20 cellular contexts compared by ENCODE assay signal in the genomic region with DNA sequence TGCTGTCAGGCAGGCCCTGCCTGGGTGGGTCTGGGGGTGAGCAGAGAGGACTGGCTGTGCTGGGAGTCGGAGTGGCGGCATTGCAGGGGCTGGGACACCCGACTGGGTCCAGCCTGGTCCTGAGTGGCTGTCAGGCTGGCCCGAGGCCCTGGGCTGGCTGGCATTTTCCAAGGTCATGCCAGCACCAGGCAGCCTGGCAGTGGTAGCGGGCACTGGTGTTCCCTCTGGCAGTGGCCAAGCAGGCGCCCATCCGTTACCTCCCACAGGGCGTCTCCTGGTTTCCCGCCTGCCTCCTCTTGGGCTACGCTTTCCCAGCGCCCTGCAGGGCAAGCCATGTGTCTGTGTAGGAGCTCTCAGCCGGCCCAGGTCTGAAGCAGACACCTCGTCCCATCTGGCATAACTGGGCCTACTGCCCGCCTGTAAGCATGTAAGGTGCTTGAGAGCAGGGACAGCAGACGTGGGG. TPM values are rescaled to one million over a fixed set of nuclear protein-coding genes. Genes with fewer than 3 reads are reported as not detected.
DNase-seq lines count a peak whose midpoint lies in the region; ATAC-seq and TF ChIP-seq lines count a peak whose summit lies in the region.
"Had no signal": no experiment of that assay in that cellular context is flagged by ENCODE, and none has a peak within 500 bp of the region (broad histone marks: within the 10 kb centered on the region; RNA-seq: fewer than 3 reads in every experiment).

No MANE protein-coding gene starts in this region.

- H3K9me3 ChIP-seq in HEK293 (ENCODE audit: control insufficient read depth, insufficient read depth, low read depth, low read length) = no peaks in the 10 kb centered on the region
- no peaks in the 10 kb centered on the region for H3K9me3 ChIP-seq in endodermal cell (ENCODE audit: control insufficient read depth, low read length)
- H3K9me3 ChIP-seq: ascending aorta, upper lobe of right lung had no signal

- in situ Hi-C loops in KBM-7 (cut with MboI; ENCODE audit: low pct_unique_long_range_greater_than_20kb, low sequenced_read_pairs) = no loop called here

- CTCF ChIA-PET in HEK293 (lab: Yijun Ruan, JAX) = interaction anchor here (0.7 to 1.9 kb wide), 2 partner anchors 59 to 142 kb away, joined by 3 to 4 read pairs; no protein-coding TSS in a partner anchor

- H3K27ac ChIP-seq in HEK293 (ENCODE audit: extremely low read depth, low read depth, low read length) (no peak overlapping the region), endodermal cell (ENCODE audit: low read depth, low read length) (no peak overlapping the region)
- H3K27ac ChIP-seq: ascending aorta, hepatocyte, parathyroid adenoma, upper lobe of right lung had no signal

- no peaks in the 10 kb centered on the region for H3K9me3 Mint-ChIP-seq in endodermal cell
- H3K9me3 Mint-ChIP-seq: naive B cell; T-helper 1 cell treated with Interleukin-12 subunit alpha and Interleukin-12 subunit beta and Interleukin-4 antibody, amounts not matched to agents 30 μg/mL and 1 μg/mL, for 36 hours had no signal

- POLR2A ChIA-PET in HEK293 (lab: Yijun Ruan, JAX) = interaction anchor here (0.8 kb wide), 1 partner anchor 42 kb away, joined by 3 read pairs; no protein-coding TSS in a partner anchor

- H3K4me1 Mint-ChIP-seq in endodermal cell = peaks cover 27% of the 10 kb centered on the region

- no peak overlapping the region for H3K4me3 ChIP-seq in HEK293 (ENCODE audit: low read depth, low read length)
- H3K4me3 ChIP-seq in endodermal cell (ENCODE audit: low read length) = no peak overlapping the region
- H3K4me3 ChIP-seq: ascending aorta, hepatocyte, upper lobe of right lung had no signal

- H3K27me3 Mint-ChIP-seq in endodermal cell (ENCODE audit: insufficient read depth) = no peaks in the 10 kb centered on the region

- H3K27ac Mint-ChIP-seq in endodermal cell = no peak overlapping the region
- H3K27ac Mint-ChIP-seq: T-helper 1 cell treated with Interleukin-12 subunit alpha and Interleukin-12 subunit beta and Interleukin-4 antibody, amounts not matched to agents 30 μg/mL and 1 μg/mL, for 36 hours had no signal

- H3K4me1 ChIP-seq in HEK293 (ENCODE audit: control insufficient read depth, insufficient read depth, low read length) (no peaks in the 10 kb centered on the region; the same call in 1 of the 2 replicates), endodermal cell (ENCODE audit: control insufficient read depth, insufficient read depth, low read length) (peaks cover 3% of the 10 kb centered on the region)

- ATAC-seq in GM18498 (IDR thresholded peaks at IDR 0.05; ENCODE audit: unreplicated experiment) (no peak), HG03280 (IDR thresholded peaks at IDR 0.05; ENCODE audit: unreplicated experiment) (no peak)
- ATAC-seq: upper lobe of right lung had no signal

- no peaks in the 10 kb centered on the region for H3K36me3 ChIP-seq in HEK293 (ENCODE audit: control insufficient read depth in 2 of 2, insufficient read depth in 1 of 2, low read length in 2 of 2)
- H3K36me3 ChIP-seq in endodermal cell (ENCODE audit: control insufficient read depth, insufficient read depth, low read length) = no peaks in the 10 kb centered on the region
- H3K36me3 ChIP-seq: ascending aorta, upper lobe of right lung had no signal

- no peaks in the 10 kb centered on the region for H3K36me3 Mint-ChIP-seq in endodermal cell (ENCODE audit: low read depth)
- H3K36me3 Mint-ChIP-seq: naive B cell had no signal

- TF ChIP-seq CTCF in HEK293 (tag by site-specific recombination; IDR thresholded peaks at IDR 0.05) (no peak), endodermal cell (conservative IDR thresholded peaks at IDR 0.05) (no peak)

- peak; percentile 93 for DNase-seq in NCI-H524 treated with DMSO at 0.1 percent for 48 hours (lab: John Stamatoyannopoulos, UW)
- DNase-seq in endodermal cell = peak; percentile 55
- DNase-seq in myocyte (ENCODE audit: low read depth) = peak; percentile 52
- DNase-seq in KBM-7 = no peak
- DNase-seq in NCI-H2107 (lab: John Stamatoyannopoulos, UW) = no peak
- DNase-seq: activated CD4-positive, alpha-beta T cell treated with anti-CD3 and anti-CD28 coated beads, Interleukin-2, amount 50 U/mL, for 48 hours; activated naive CD4-positive, alpha-beta T cell treated with anti-CD3 and anti-CD28 coated beads, Interleukin-2, amount 50 U/mL, for 16 hours; activated T-cell treated with anti-CD3 and anti-CD28 coated beads for 4 hours; mammary epithelial cell; naive B cell; NCI-H1417 treated with DMSO at 0.1 percent for 48 hours; stimulated activated CD4-positive, alpha-beta T cell treated with anti-CD3 and anti-CD28 coated beads, Interleukin-2, amount 100 ng/mL, for 48 hours; upper lobe of right lung had no signal

- no peak overlapping the region for H3K9ac ChIP-seq in endodermal cell (ENCODE audit: extremely low read depth, low read length, poor library complexity, severe bottlenecking)
- H3K9ac ChIP-seq: parathyroid adenoma had no signal

- H3K27me3 ChIP-seq in endodermal cell (ENCODE audit: control insufficient read depth, insufficient read depth, low read length, poor library complexity, severe bottlenecking) = no peaks in the 10 kb centered on the region
- H3K27me3 ChIP-seq: ascending aorta, hepatocyte had no signal

- WGBS in endodermal cell (ENCODE audit: insufficient coverage in 1 of 2, insufficient read length in 1 of 2), 2 experiments = 93 to 97% methylated on average over 9 to 15 of the region's 15 CpGs

- no peak overlapping the region for H3K4me3 Mint-ChIP-seq in endodermal cell
- H3K4me3 Mint-ChIP-seq: T-helper 1 cell treated with Interleukin-12 subunit alpha and Interleukin-12 subunit beta and Interleukin-4 antibody, amounts not matched to agents 30 μg/mL and 1 μg/mL, for 36 hours had no signal

TF ChIP-seq in HEK293, 187 proteins besides CTCF, POLR2A, EP300 and RAD21 (continues in another document):
- TF ChIP-seq KLF7 (tag by site-specific recombination; IDR thresholded peaks at IDR 0.05; ENCODE audit: borderline replicate concordance) (no peak), ZSCAN16 (tag by site-specific recombination; IDR thresholded peaks at IDR 0.05) (no peak), ZNF48 (tag by site-specific recombination; IDR thresholded peaks at IDR 0.05) (no peak), ZNF37A (tag by site-specific recombination; IDR thresholded peaks at IDR 0.05) (no peak), GLIS2 (tag by site-specific recombination; IDR thresholded peaks at IDR 0.05) (no peak), MYNN (tag by site-specific recombination; IDR thresholded peaks at IDR 0.05; ENCODE audit: borderline replicate concordance) (no peak), ZNF610 (tag by site-specific recombination; IDR thresholded peaks at IDR 0.05; ENCODE audit: borderline replicate concordance) (no peak), ZNF114 (tag by site-specific recombination; IDR thresholded peaks at IDR 0.05) (no peak), EGR2 (tag by site-specific recombination; IDR thresholded peaks at IDR 0.05; ENCODE audit: low read depth) (0 out of 2 replicates have a peak, but pooled peaks have one; percentile 5), ZNF302 (tag by site-specific recombination; IDR thresholded peaks at IDR 0.05; ENCODE audit: low read depth) (no peak), ZFP3 (tag by site-specific recombination; IDR thresholded peaks at IDR 0.05; ENCODE audit: low read depth) (no peak), SCRT2 (tag by site-specific recombination; IDR thresholded peaks at IDR 0.05) (no peak), ZFHX2 (tag by site-specific recombination; conservative IDR thresholded peaks at IDR 0.05) (peak; percentile 28; the same call in 1 of the 2 replicates)
- TF ChIP-seq, protein P1, sequence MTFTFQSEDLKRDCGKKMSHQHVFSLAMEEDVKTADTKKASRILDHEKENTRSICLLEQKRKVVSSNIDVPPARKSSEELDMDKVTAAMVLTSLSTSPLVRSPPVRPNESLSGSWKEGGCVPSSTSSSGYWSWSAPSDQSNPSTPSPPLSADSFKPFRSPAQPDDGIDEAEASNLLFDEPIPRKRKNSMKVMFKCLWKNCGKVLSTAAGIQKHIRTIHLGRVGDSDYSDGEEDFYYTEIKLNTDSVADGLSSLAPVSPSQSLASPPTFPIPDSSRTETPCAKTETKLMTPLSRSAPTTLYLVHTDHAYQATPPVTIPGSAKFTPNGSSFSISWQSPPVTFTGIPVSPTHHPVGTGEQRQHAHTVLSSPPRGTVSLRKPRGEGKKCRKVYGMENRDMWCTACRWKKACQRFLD (tag by site-specific recombination; IDR thresholded peaks at IDR 0.05) = no peak

RNA-seq across cellular contexts. Expression of gene PKMYT1, which starts 5.7 kb away (rescaled TPM):
- total RNA-seq in endodermal cell = 100 to 1,000 TPM in 1 of 2 donors, 10 to 100 TPM in 1; 88.5 to 101 TPM
- 42.5 TPM for polyA plus RNA-seq in endodermal cell (2013, experiment 1 of 2)
- polyA plus RNA-seq in endodermal cell (2013, experiment 2 of 2) = 36.6 TPM
- 0.53 and 6.7 TPM in 2 replicates for total RNA-seq in myocyte
- 6.0 TPM for polyA plus RNA-seq in myocyte (2012)
- total RNA-seq: ascending aorta had no signal

RNA-seq across cellular contexts. Expression of gene PAQR4, which starts 16.8 kb away (rescaled TPM):
- total RNA-seq in endodermal cell (10 to 100 TPM; 30.5 to 32.0 TPM), myocyte (14.6 and 18.0 TPM in 2 replicates)
- 26.0 TPM for polyA plus RNA-seq in endodermal cell (2013, experiment 1 of 2)
- 23.2 TPM for polyA plus RNA-seq in endodermal cell (2013, experiment 2 of 2)
- 23.0 TPM for polyA plus RNA-seq in myocyte (2012)

RNA-seq across cellular contexts. Expression of gene KREMEN2, which starts 21.8 kb away (rescaled TPM):
- 1 to 10 TPM; 5.0 to 8.4 TPM for total RNA-seq in endodermal cell
- polyA plus RNA-seq in endodermal cell (2013, experiment 1 of 2) = 2.5 TPM
- polyA plus RNA-seq in endodermal cell (2013, experiment 2 of 2) = 3.9 TPM
- total RNA-seq in myocyte = 10.4 and 17.8 TPM in 2 replicates
- 13.8 TPM for polyA plus RNA-seq in myocyte (2012)
- total RNA-seq: ascending aorta, upper lobe of right lung had no signal

RNA-seq across cellular contexts. Expression of gene CLDN9, which starts 26.8 kb away (rescaled TPM):
- total RNA-seq in endodermal cell (under 1 TPM in 1 of 2 donors, not detected in 1; 0.18 TPM), myocyte (0.05 and 0.36 TPM in 2 replicates)
- not detected for polyA plus RNA-seq in endodermal cell (2013, experiment 1 of 2)
- 0.12 TPM for polyA plus RNA-seq in endodermal cell (2013, experiment 2 of 2)
- 0.08 TPM for polyA plus RNA-seq in myocyte (2012)
- total RNA-seq: ascending aorta, mammary epithelial cell had no signal
- polyA plus RNA-seq: mammary epithelial cell had no signal

RNA-seq across cellular contexts. Expression of gene CLDN6, which starts 32.1 kb away (rescaled TPM):
- total RNA-seq in endodermal cell = 100 to 1,000 TPM; 404 to 572 TPM
- 135 TPM for polyA plus RNA-seq in endodermal cell (2013, experiment 1 of 2)
- polyA plus RNA-seq in endodermal cell (2013, experiment 2 of 2) = 120 TPM
- 0.52 TPM in 1 of 2 replicates, not detected in the other for total RNA-seq in myocyte
- 0.83 TPM for polyA plus RNA-seq in myocyte (2012)
- total RNA-seq: ascending aorta, mammary epithelial cell, upper lobe of right lung had no signal

Comparison
In these comparisons a context has a peak if more than half of its experiments do, and no peak if none do; other contexts are left out.
1. DNase-seq: peak in NCI-H524 treated with DMSO at 0.1 percent for 48 hours (single experiment), endodermal cell (single experiment) and myocyte (single experiment); none in KBM-7 (single experiment) and NCI-H2107 (single experiment).
2. RNA of gene PKMYT1, which starts 5.7 kb away (total RNA-seq): 88.5 to 101 TPM in endodermal cell; 0.53 to 6.7 TPM in myocyte; every median in the first group is over 10 times any median in the second.